20 cellular contexts compared by ENCODE assay signal in genomic region chr1:43214465-43215444, GRCh38. TPM values are rescaled to one million over a fixed set of nuclear protein-coding genes. Genes with fewer than 3 reads are reported as not detected.
DNase-seq lines count a peak whose midpoint lies in the region; ATAC-seq and TF ChIP-seq lines count a peak whose summit lies in the region.
"Had no signal": no experiment of that assay in that cellular context is flagged by ENCODE, and none has a peak within 500 bp of the region (broad histone marks: within the 10 kb centered on the region; RNA-seq: fewer than 3 reads in every experiment).

No MANE protein-coding gene starts in this region.

- H3K9me3 ChIP-seq in AG04450 (ENCODE audit: control insufficient read depth, insufficient read depth, low read length) (no peaks in the 10 kb centered on the region), adipocyte (ENCODE audit: control insufficient read depth, low read length) (no peaks in the 10 kb centered on the region)
- H3K9me3 ChIP-seq: BLaER1 treated with 17β-estradiol and CSF1 and Interleukin-3, amounts not matched to agents 10 nM and 100 nM had no signal

- H3K36me3 ChIP-seq in adipocyte (ENCODE audit: control insufficient read depth, insufficient read depth, low read length, severe bottlenecking) = no peaks in the 10 kb centered on the region
- H3K36me3 ChIP-seq: BLaER1 treated with 17β-estradiol and CSF1 and Interleukin-3, amounts not matched to agents 10 nM and 100 nM had no signal

- H3K27ac ChIP-seq in AG04450 (ENCODE audit: low read depth, low read length) = no peak overlapping the region
- H3K27ac ChIP-seq: BLaER1 treated with 17β-estradiol and CSF1 and Interleukin-3, amounts not matched to agents 10 nM and 100 nM had no signal

- H3K27ac Mint-ChIP-seq in naive B cell = peak overlapping the region in 4 of 6 donors; percentile 12 to 39 (median 27)
- no peak overlapping the region for H3K27ac Mint-ChIP-seq in activated naive CD4-positive, alpha-beta T cell treated with anti-CD3 and anti-CD28 coated beads for 36 hours
- H3K27ac Mint-ChIP-seq: GM23338 had no signal

- H3K9ac ChIP-seq in adipocyte (ENCODE audit: low read length) = no peak overlapping the region
- H3K9ac ChIP-seq: BLaER1 treated with 17β-estradiol and CSF1 and Interleukin-3, amounts not matched to agents 10 nM and 100 nM had no signal

- TF ChIP-seq CTCF in AG04450 (IDR thresholded peaks at IDR 0.05; ENCODE audit: low read depth, low read length) = no peak

- no peaks in the 10 kb centered on the region for H3K4me1 ChIP-seq in adipocyte (ENCODE audit: control insufficient read depth, insufficient read depth, low read length)
- H3K4me1 ChIP-seq: BLaER1 treated with 17β-estradiol and CSF1 and Interleukin-3, amounts not matched to agents 10 nM and 100 nM had no signal

- H3K9me3 Mint-ChIP-seq in naive B cell = no peaks in the 10 kb centered on the region
- H3K9me3 Mint-ChIP-seq in activated naive CD4-positive, alpha-beta T cell treated with anti-CD3 and anti-CD28 coated beads for 36 hours = no peaks in the 10 kb centered on the region
- H3K9me3 Mint-ChIP-seq: GM23338 had no signal

- CTCF ChIA-PET in AG04450 (lab: Charles Lee) = interaction anchor here (0.6 to 2.4 kb wide), 3 partner anchors 13 to 1099 kb away, joined by 3 to 13 read pairs (median 7); no protein-coding TSS in a partner anchor
- CTCF ChIA-PET in activated naive CD4-positive, alpha-beta T cell treated with anti-CD3 and anti-CD28 coated beads for 36 hours (lab: Charles Lee) = interaction anchor here (1.9 kb wide), 1 partner anchor 12 kb away, joined by 6 read pairs; no protein-coding TSS in a partner anchor

- H3K4me3 ChIP-seq in AG04450 (ENCODE audit: low read depth, low read length) = no peak overlapping the region
- H3K4me3 ChIP-seq in adipocyte (ENCODE audit: low read length) = no peak overlapping the region
- H3K4me3 ChIP-seq: BLaER1 treated with 17β-estradiol and CSF1 and Interleukin-3, amounts not matched to agents 10 nM and 100 nM; GM12878; GM23338 had no signal

- peaks cover 5 to 15% (median 12%) of the 10 kb centered on the region in 3 donors for H3K27me3 Mint-ChIP-seq in naive B cell
- H3K27me3 Mint-ChIP-seq in activated naive CD4-positive, alpha-beta T cell treated with anti-CD3 and anti-CD28 coated beads for 36 hours (ENCODE audit: low read depth) = peaks cover 3% of the 10 kb centered on the region

- no peak for ATAC-seq in naive B cell (ENCODE audit: low read depth in 2 of 2)
- no peak for ATAC-seq in HG03139 (IDR thresholded peaks at IDR 0.05; ENCODE audit: unreplicated experiment)
- ATAC-seq: GM12878, GM23338 had no signal

- H3K27me3 ChIP-seq in AG04450 (ENCODE audit: control insufficient read depth, insufficient read depth, low read length) (no peaks in the 10 kb centered on the region), adipocyte (replicated peaks; ENCODE audit: control insufficient read depth, insufficient read depth, low read length) (no peaks in the 10 kb centered on the region)
- H3K27me3 ChIP-seq: BLaER1 treated with 17β-estradiol and CSF1 and Interleukin-3, amounts not matched to agents 10 nM and 100 nM had no signal

- H3K36me3 Mint-ChIP-seq in naive B cell = no peaks in the 10 kb centered on the region
- H3K36me3 Mint-ChIP-seq in activated naive CD4-positive, alpha-beta T cell treated with anti-CD3 and anti-CD28 coated beads for 36 hours (ENCODE audit: low read depth) = no peaks in the 10 kb centered on the region

- DNase-seq in AG04450 (ENCODE audit: low read depth, low spot score) (peak; percentile 8), adipocyte (ENCODE audit: low read depth) (peak; percentile 58), fibroblast of peridontal ligament (ENCODE audit: extremely low read depth) (peak; percentile 71), naive B cell (no peak), epidermal melanocyte (ENCODE audit: insufficient read length, low spot score) (no peak)
- no peak for DNase-seq in activated naive CD4-positive, alpha-beta T cell treated with anti-CD3 and anti-CD28 coated beads for 36 hours
- no peak for DNase-seq in activated CD8-positive, alpha-beta memory T cell treated with anti-CD3 and anti-CD28 coated beads, Interleukin-2, amount 50 U/mL, for 48 hours
- DNase-seq: DMS79 treated with DMSO at 0.1 percent for 48 hours, GDM1, Kasumi-1, MM.1S, NCI-H1092 treated with DMSO at 0.1 percent for 48 hours, NCI-H1694 treated with DMSO at 0.1 percent for 48 hours, RPMI8226, SIG-M5 had no signal

- POLR2A ChIA-PET in AG04450 (lab: Yijun Ruan, JAX) = no interaction called here

- no peaks in the 10 kb centered on the region for H3K4me1 Mint-ChIP-seq in naive B cell
- no peaks in the 10 kb centered on the region for H3K4me1 Mint-ChIP-seq in activated naive CD4-positive, alpha-beta T cell treated with anti-CD3 and anti-CD28 coated beads for 36 hours (ENCODE audit: low read depth)

- intact Hi-C loops in activated naive CD4-positive, alpha-beta T cell treated with anti-CD3 and anti-CD28 coated beads for 36 hours (cut with micrococcal nuclease) = no loop called here

- no peak overlapping the region for H3K4me3 Mint-ChIP-seq in naive B cell
- H3K4me3 Mint-ChIP-seq in activated naive CD4-positive, alpha-beta T cell treated with anti-CD3 and anti-CD28 coated beads for 36 hours = no peak overlapping the region
- H3K4me3 Mint-ChIP-seq: GM23338 had no signal

RNA-seq across cellular contexts. Expression of gene CFAP57, which starts 42.6 kb away (rescaled TPM):
- 0.55 and 0.58 TPM in 2 replicates for polyA plus RNA-seq in AG04450 (2011; rRNA removed)
- polyA minus RNA-seq in AG04450 (2011; rRNA and poly(A)+ RNA removed) = 0.22 and 0.41 TPM in 2 replicates
- 1 to 10 TPM in 1 of 6 donors, under 1 TPM in 5; 0.13 to 1.0 (median 0.24) TPM for polyA plus RNA-seq in naive B cell (ENCODE audit: low read depth in 6 of 6)
- under 1 TPM; 0.12 to 0.14 TPM for total RNA-seq in activated naive CD4-positive, alpha-beta T cell treated with anti-CD3 and anti-CD28 coated beads for 36 hours

RNA-seq across cellular contexts. Expression of gene EBNA1BP2, which starts 42.7 kb away (rescaled TPM):
- polyA plus RNA-seq in AG04450 (2011; rRNA removed) = 61.6 and 62.0 TPM in 2 replicates
- 25.7 and 27.1 TPM in 2 replicates for polyA minus RNA-seq in AG04450 (2011; rRNA and poly(A)+ RNA removed)
- 10 to 100 TPM; 50.6 to 64.8 (median 57.0) TPM for polyA plus RNA-seq in naive B cell (ENCODE audit: low read depth in 6 of 6)
- 10 to 100 TPM; 88.0 to 88.3 TPM for total RNA-seq in activated naive CD4-positive, alpha-beta T cell treated with anti-CD3 and anti-CD28 coated beads for 36 hours

RNA-seq across cellular contexts. Expression of gene TMEM125, which starts 55.0 kb away (rescaled TPM):
- polyA plus RNA-seq in AG04450 (2011; rRNA removed) (not detected in 2 replicates), naive B cell (ENCODE audit: low read depth in 6 of 6) (under 1 TPM in 1 of 6 donors, not detected in 5; 0.41 TPM)
- polyA minus RNA-seq in AG04450 (2011; rRNA and poly(A)+ RNA removed) = not detected in 2 replicates
- under 1 TPM in 1 of 2 experiments, not detected in 1; 0.21 TPM for total RNA-seq in activated naive CD4-positive, alpha-beta T cell treated with anti-CD3 and anti-CD28 coated beads for 36 hours
- total RNA-seq: A172 had no signal
- polyA plus RNA-seq: GM12878 had no signal

Comparison
In these comparisons a context has a peak if more than half of its experiments do, and no peak if none do; other contexts are left out.
1. DNase-seq: peak in AG04450 (single experiment), adipocyte (single experiment) and fibroblast of peridontal ligament (single experiment); none in naive B cell (single experiment), activated naive CD4-positive, alpha-beta T cell treated with anti-CD3 and anti-CD28 coated beads for 36 hours (single experiment), activated CD8-positive, alpha-beta memory T cell treated with anti-CD3 and anti-CD28 coated beads, Interleukin-2, amount 50 U/mL, for 48 hours (single experiment) and epidermal melanocyte (single experiment).